Comparison of ENCODE assay signal across 1 cellular context in genomic region chr19:17865364-17866311, GRCh38.
A peak's percentile ranks its signal among the peaks of the same experiment; 100 is the strongest.
TF ChIP-seq lines count a peak whose summit lies in the region.

No MANE protein-coding gene starts in this region.

TF ChIP-seq in SK-N-SH, 30 proteins besides CTCF, POLR2A, EP300 and RAD21 (continued from another document):
- no peak for TF ChIP-seq ZBTB33 (IDR thresholded peaks at IDR 0.05; ENCODE audit: borderline replicate concordance, low read depth)
- no peak for TF ChIP-seq EZH2phosphoT487 (IDR thresholded peaks at IDR 0.05; ENCODE audit: borderline replicate concordance, low read depth)
- TF ChIP-seq CHD2 (IDR thresholded peaks at IDR 0.05; ENCODE audit: low read length, partially characterized antibody), result peak; percentile 24
- TF ChIP-seq USF2 (IDR thresholded peaks at IDR 0.05; ENCODE audit: borderline replicate concordance, low read depth, low read length), result no peak
- peak; percentile 56 for TF ChIP-seq POLR2AphosphoS5 (IDR thresholded peaks at IDR 0.05; ENCODE audit: low read depth, low read length)
- no peak for TF ChIP-seq RXRA (IDR thresholded peaks at IDR 0.05; ENCODE audit: borderline replicate concordance, low read depth)
- peak; percentile 14; the same call in 1 of the 2 replicates for TF ChIP-seq SIN3A (IDR thresholded peaks at IDR 0.05; ENCODE audit: borderline replicate concordance, low read depth, low read length)
- no peak for TF ChIP-seq RFX5 (IDR thresholded peaks at IDR 0.05; ENCODE audit: low read length)
- TF ChIP-seq MAX (IDR thresholded peaks at IDR 0.05; ENCODE audit: low read depth), result no peak
- TF ChIP-seq FOSL2 (IDR thresholded peaks at IDR 0.05; ENCODE audit: borderline replicate concordance, low read depth), result no peak; the same call in 1 of the 2 replicates
TF ChIP-seq in SK-N-SH: peak in this region for 3.
